8 cellular contexts compared by ENCODE assay signal in the genomic region with DNA sequence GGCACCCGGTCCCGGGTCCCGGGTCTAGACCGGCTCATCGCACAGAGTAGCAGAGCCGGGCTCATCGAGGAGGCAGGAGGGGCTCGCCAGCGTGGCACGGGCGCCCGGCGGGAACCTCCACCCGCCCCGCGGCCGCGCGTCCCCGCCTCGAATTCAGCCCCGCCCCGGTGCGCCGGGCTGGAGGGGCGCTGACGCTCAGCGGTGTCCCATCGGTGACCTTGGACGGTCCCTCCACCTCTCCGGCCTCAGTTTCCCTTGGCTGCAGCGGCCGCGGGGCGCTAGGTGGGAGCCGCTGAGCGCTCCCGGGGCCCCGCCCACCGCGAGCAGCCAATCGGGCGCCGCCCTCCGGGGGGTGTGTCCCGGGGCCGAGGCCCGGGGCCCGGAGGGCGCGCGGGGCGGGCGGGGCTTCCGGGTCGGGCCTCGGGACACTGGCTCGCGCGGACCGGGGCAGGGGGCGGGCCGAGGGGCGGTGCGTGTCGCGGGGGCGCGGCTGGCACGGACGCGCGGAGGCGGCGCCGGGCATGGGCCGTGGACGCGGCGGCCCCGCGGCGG. TPM values are rescaled to one million over a fixed set of nuclear protein-coding genes. Genes with fewer than 3 reads are reported as not detected.
DNase-seq lines count a peak whose midpoint lies in the region; ATAC-seq, FAIRE-seq and TF ChIP-seq lines count a peak whose summit lies in the region.

PPARA (plus strand) TSS at position 529 of the 552 bp plus-strand sequence. CDS start 47,858 bp downstream, outside the sequence.

- H3K9me3 ChIP-seq in BE2C (no peaks in the 10 kb centered on the region), PC-9 (ENCODE audit: insufficient read depth, low read depth) (no peaks in the 10 kb centered on the region), esophagus squamous epithelium (no peaks in the 10 kb centered on the region), muscle layer of duodenum (ENCODE audit: control insufficient read depth in 1 of 2, low read length in 2 of 2) (no peaks in the 10 kb centered on the region)

- no peak within 1 kb of the TSS for H3K27ac Mint-ChIP-seq in activated T-cell treated with anti-CD3 and anti-CD28 coated beads, Interleukin-2, amount 50 U/mL, for 72 hours

- no peak within 1 kb of the TSS for H3K27ac ChIP-seq in PC-9
- peak within 1 kb of the TSS; percentile 87 to 96 (median 93) for H3K27ac ChIP-seq in esophagus squamous epithelium
- peak within 1 kb of the TSS; percentile 68 for H3K27ac ChIP-seq in muscle layer of duodenum (ENCODE audit: low read length)

- peak within 1 kb of the TSS; percentile 98 for H2AFZ ChIP-seq in PC-9

- ATAC-seq in HG03439 (IDR thresholded peaks at IDR 0.05; ENCODE audit: unreplicated experiment) = peak; percentile 60
- ATAC-seq in activated T-cell treated with anti-CD3 and anti-CD28 coated beads, Interleukin-2, amount 50 U/mL, for 72 hours (replicated peaks in 1 of 2) = peak; percentile 90 to 93

- no TSS peak for BruUV-seq in PC-9 (replicated peaks; lab: Mats Ljungman, UMichigan)

- H3K27me3 ChIP-seq in BE2C (no peaks in the 10 kb centered on the region), PC-9 (ENCODE audit: insufficient read depth, low read depth) (peaks cover 7% of the 10 kb centered on the region; the same call in 1 of the 2 replicates), esophagus squamous epithelium (no peaks in the 10 kb centered on the region), muscle layer of duodenum (ENCODE audit: low read depth, low read length) (no peaks in the 10 kb centered on the region)

- H4K20me1 ChIP-seq in PC-9 (ENCODE audit: insufficient read depth) = peaks cover 5% of the 10 kb centered on the region; the same call in 1 of the 2 replicates

- intact Hi-C loops in PC-9 (cut with micrococcal nuclease; ENCODE audit: unreplicated experiment) (loop anchor here (2.0 to 10.0 kb wide), 2 partner anchors 85 to 147 kb away; partner anchors contain the start of gene GTSE1), esophagus squamous epithelium (cut with DNase I) (no loop called here)

- no peak for TF ChIP-seq CTCF in BE2C (IDR thresholded peaks at IDR 0.05; ENCODE audit: low read depth, low read length)
- no peak for TF ChIP-seq CTCF in PC-9 (conservative IDR thresholded peaks at IDR 0.05)
- TF ChIP-seq CTCF in esophagus squamous epithelium (IDR thresholded peaks at IDR 0.05) = no peak

- FAIRE-seq in GM19239 (lab: Jason Lieb, UNC) = peak; percentile 21

- H3K4me3 ChIP-seq in BE2C (ENCODE audit: low read depth, low read length) (peak within 1 kb of the TSS; percentile 83), PC-9 (peak within 1 kb of the TSS; percentile 90), esophagus squamous epithelium (peak within 1 kb of the TSS; percentile 78 to 94 (median 90)), muscle layer of duodenum (ENCODE audit: low read depth in 1 of 2, low read length in 2 of 2) (peak within 1 kb of the TSS; percentile 67 to 82)

- H3F3A ChIP-seq in PC-9 (ENCODE audit: insufficient read depth, low read depth) = peaks cover 24% of the 10 kb centered on the region; the same call in 1 of the 2 replicates

- peaks cover 0 to 2% of the 10 kb centered on the region in 2 donors for H3K36me3 Mint-ChIP-seq in activated T-cell treated with anti-CD3 and anti-CD28 coated beads, Interleukin-2, amount 50 U/mL, for 72 hours (ENCODE audit: insufficient read depth in 2 of 2)

- H3K27me3 Mint-ChIP-seq in activated T-cell treated with anti-CD3 and anti-CD28 coated beads, Interleukin-2, amount 50 U/mL, for 72 hours (ENCODE audit: low read depth) = peaks cover 29% of the 10 kb centered on the region

- POLR2A ChIA-PET in PC-9 (lab: Charles Lee; ENCODE audit: unreplicated experiment) = interaction anchor here (0.7 kb wide), 1 partner anchor 76 kb away, joined by 8 read pairs; no protein-coding TSS in a partner anchor

- DNase-seq in BE2C (peak; percentile 91), GM19239 (ENCODE audit: insufficient read length, low spot score) (peak; percentile 99), PC-9 (peak; percentile 45 to 94), esophagus squamous epithelium (lab: John Stamatoyannopoulos, UW) (no peak)
- DNase-seq in activated T-cell treated with anti-CD3 and anti-CD28 coated beads, Interleukin-2, amount 50 U/mL, for 72 hours = peak; percentile 93 to 95
- DNase-seq in stimulated activated CD8-positive, alpha-beta memory T cell treated with anti-CD3 and anti-CD28 coated beads, Interleukin-7, amount 100 ng/mL, for 24 hours (ENCODE audit: low read depth) = peak; percentile 68

- H3K4me1 Mint-ChIP-seq in activated T-cell treated with anti-CD3 and anti-CD28 coated beads, Interleukin-2, amount 50 U/mL, for 72 hours (ENCODE audit: low read depth) = peaks cover 8% of the 10 kb centered on the region

- peak within 1 kb of the TSS; percentile 93 for H3K4me2 ChIP-seq in PC-9

- CTCF ChIA-PET in PC-9 (lab: Charles Lee) = no interaction called here

- peak within 1 kb of the TSS; percentile 88 to 90 for H3K4me3 Mint-ChIP-seq in activated T-cell treated with anti-CD3 and anti-CD28 coated beads, Interleukin-2, amount 50 U/mL, for 72 hours

- no peaks in the 10 kb centered on the region for H3K9me3 Mint-ChIP-seq in activated T-cell treated with anti-CD3 and anti-CD28 coated beads, Interleukin-2, amount 50 U/mL, for 72 hours

- no peaks in the 10 kb centered on the region for H3K9me2 ChIP-seq in PC-9 (ENCODE audit: insufficient read depth)

- H3K4me1 ChIP-seq in BE2C (no peaks in the 10 kb centered on the region), PC-9 (replicated peaks; ENCODE audit: insufficient read depth) (peaks cover 20% of the 10 kb centered on the region), esophagus squamous epithelium (peaks cover 6 to 61% (median 26%) of the 10 kb centered on the region in 3 donors), muscle layer of duodenum (ENCODE audit: control insufficient read depth in 1 of 2, insufficient read depth in 2 of 2, low read length in 2 of 2) (peaks cover 13 to 26% of the 10 kb centered on the region in 2 donors)

- 0 out of 2 replicates have a peak, but pooled peaks cover 5% of the 10 kb centered on the region for H3K79me2 ChIP-seq in PC-9 (ENCODE audit: low read depth)

- WGBS in esophagus squamous epithelium, 2 donors = 0% methylated on average over 1 of the region's 83 CpGs; no CpG with 5 or more reads in 1 of the 2 donors

- TF ChIP-seq POLR2A in esophagus squamous epithelium (IDR thresholded peaks at IDR 0.05) = peak in 2 of 4 donors; percentile 45 to 71

- H3K36me3 ChIP-seq in BE2C = no peaks in the 10 kb centered on the region
- no peaks in the 10 kb centered on the region for H3K36me3 ChIP-seq in PC-9 (ENCODE audit: low read depth)
- peaks cover 0 to 27% (median 0%) of the 10 kb centered on the region in 3 donors for H3K36me3 ChIP-seq in esophagus squamous epithelium
- no peaks in the 10 kb centered on the region for H3K36me3 ChIP-seq in muscle layer of duodenum (ENCODE audit: control insufficient read depth in 1 of 2, insufficient read depth in 2 of 2, low read length in 2 of 2)

RNA-seq across cellular contexts. Expression of gene PPARA, which starts in this region (rescaled TPM):
- polyA plus RNA-seq in BE2C (2012; ENCODE audit: insufficient read depth, insufficient read length, low read depth) = 2.6 TPM
- total RNA-seq in PC-9 (2021) (43.9 and 48.7 TPM in 2 replicates), esophagus squamous epithelium (10 to 100 TPM in 2 of 4 donors, 1 to 10 TPM in 2; 7.7 to 18.5 (median 10.1) TPM)
- total RNA-seq in activated T-cell treated with anti-CD3 and anti-CD28 coated beads, Interleukin-2, amount 50 U/mL, for 72 hours = 10 to 100 TPM; 14.8 to 16.6 TPM
